Comparison of ENCODE assay signal across 1 cellular context in genomic region chr10:3959370-3960266, GRCh38.
TF ChIP-seq lines count a peak whose summit lies in the region.

No MANE protein-coding gene starts in this region.

TF ChIP-seq in SK-N-SH, 30 proteins besides CTCF, POLR2A, EP300 and RAD21:
- TF ChIP-seq FOXJ3 (CRISPR knock-in tag; IDR thresholded peaks at IDR 0.05) (no peak), TAF1 (IDR thresholded peaks at IDR 0.05; ENCODE audit: borderline replicate concordance, low read depth, low read length) (no peak), JUND (IDR thresholded peaks at IDR 0.05) (no peak), NFIC (IDR thresholded peaks at IDR 0.05; ENCODE audit: borderline replicate concordance) (no peak), USF1 (IDR thresholded peaks at IDR 0.05; ENCODE audit: borderline replicate concordance, low read depth) (no peak), RCOR1 (IDR thresholded peaks at IDR 0.05; ENCODE audit: low read length) (no peak), RFX5 (IDR thresholded peaks at IDR 0.05; ENCODE audit: low read length) (no peak), USF2 (IDR thresholded peaks at IDR 0.05; ENCODE audit: borderline replicate concordance, low read depth, low read length) (no peak), YY1 (IDR thresholded peaks at IDR 0.05; ENCODE audit: low read depth) (no peak), IRF3 (IDR thresholded peaks at IDR 0.05; ENCODE audit: low read depth, low read length) (no peak)
